22 cellular contexts compared by ENCODE assay signal in genomic region chr7:68512466-68512865, GRCh38.
"Had no signal": no experiment of that assay in that cellular context is flagged by ENCODE, and none has a peak within 500 bp of the region (broad histone marks: within the 10 kb centered on the region; RNA-seq: fewer than 3 reads in every experiment).

No MANE protein-coding gene starts in this region.

- DNase-seq: colonic mucosa; cortex of kidney; effector CD8-positive, alpha-beta T cell; effector memory CD8-positive, alpha-beta T cell; endodermal cell; erythroblast; esophagus squamous epithelium; foreskin fibroblast; heart left ventricle; left cardiac atrium; left lung; left ventricle myocardium superior; lower lobe of right lung; mesenchymal stem cell; mucosa of descending colon; naive B cell had no signal

- H3K36me3 Mint-ChIP-seq: naive B cell had no signal

- H3K4me3 Mint-ChIP-seq: dendritic cell treated with granulocyte-macrophage colony-stimulating factor and Interleukin-4, amounts not matched to agents 40 ng/mL and 50 ng/mL, for 4 days; effector memory CD8-positive, alpha-beta T cell; endodermal cell; mesothelial cell of epicardium; naive B cell had no signal

- H3K4me1 ChIP-seq: colonic mucosa, esophagus squamous epithelium, gastroesophageal sphincter, heart left ventricle, left lung, lower lobe of right lung had no signal

- H3K36me3 ChIP-seq: colonic mucosa, esophagus squamous epithelium, gastroesophageal sphincter, heart left ventricle, left lung, lower lobe of right lung had no signal

- H3K79me2 ChIP-seq: hepatocyte had no signal

- ATAC-seq: effector memory CD8-positive, alpha-beta T cell; esophagus mucosa; gastroesophageal sphincter; heart left ventricle; left cardiac atrium; left lung; left ventricle myocardium superior; lower lobe of right lung; mucosa of descending colon had no signal

- H2AFZ ChIP-seq: hepatocyte had no signal

- H3K4me1 Mint-ChIP-seq: naive B cell had no signal

- H3K27me3 Mint-ChIP-seq: dendritic cell treated with granulocyte-macrophage colony-stimulating factor and Interleukin-4, amounts not matched to agents 40 ng/mL and 50 ng/mL, for 4 days; effector memory CD8-positive, alpha-beta T cell; naive B cell had no signal

- H3K4me2 ChIP-seq: hepatocyte had no signal

- H3K9me3 ChIP-seq: colonic mucosa had no signal

- H3K27ac ChIP-seq: colonic mucosa, epithelial cell of prostate, esophagus squamous epithelium, gastroesophageal sphincter, heart left ventricle, hepatocyte, left lung, lower lobe of right lung had no signal

- H3K27ac Mint-ChIP-seq: dendritic cell treated with granulocyte-macrophage colony-stimulating factor and Interleukin-4, amounts not matched to agents 40 ng/mL and 50 ng/mL, for 4 days; effector memory CD8-positive, alpha-beta T cell; endodermal cell; mesothelial cell of epicardium; naive B cell had no signal

- H3K4me3 ChIP-seq: colonic mucosa, esophagus squamous epithelium, gastroesophageal sphincter, heart left ventricle, hepatocyte, left lung, lower lobe of right lung, mucosa of descending colon had no signal

- H3K27me3 ChIP-seq: colonic mucosa, hepatocyte, left lung had no signal
